ENCODE assay signal across 8 cellular contexts in the genomic region with DNA sequence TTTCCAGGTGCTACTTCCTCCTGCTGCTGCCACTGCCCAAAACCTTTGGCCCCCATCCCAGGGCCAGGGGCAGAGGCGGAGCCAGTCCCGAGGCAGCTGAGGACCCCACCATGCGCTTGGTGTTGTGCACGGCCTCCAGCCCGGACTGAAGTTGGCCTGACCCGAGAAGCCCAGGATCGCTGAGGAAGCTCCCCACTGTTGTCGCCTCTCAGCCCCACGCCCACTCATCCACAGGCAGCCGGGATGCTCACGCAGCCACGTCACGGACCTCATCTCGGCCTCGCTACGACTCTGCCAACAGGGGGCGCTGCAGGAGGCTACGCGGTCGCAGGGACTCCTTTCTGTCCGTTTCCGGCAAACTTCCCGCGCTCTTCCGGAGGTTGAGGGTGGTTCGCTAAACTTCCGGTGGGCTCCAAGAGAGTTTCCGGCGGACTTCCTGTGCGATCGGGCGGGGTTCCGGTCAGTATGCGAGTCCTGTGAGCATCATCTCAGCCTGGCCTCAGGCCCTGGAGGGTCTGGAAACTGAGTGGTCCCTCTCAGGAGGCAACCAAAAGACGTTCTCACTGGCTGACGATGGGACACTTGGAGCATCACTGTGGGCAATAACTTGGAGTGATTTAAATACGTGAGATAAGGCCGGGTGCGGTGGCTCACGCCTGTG. TPM values are rescaled to one million over a fixed set of nuclear protein-coding genes. Genes with fewer than 3 reads are reported as not detected.
DNase-seq lines count a peak whose midpoint lies in the region; ATAC-seq and TF ChIP-seq lines count a peak whose summit lies in the region.

No MANE protein-coding gene starts in this region.

- peak; percentile 33 to 46 for DNase-seq in HL-60 (ENCODE audit: low read depth in 1 of 2, low spot score in 1 of 2)
- peak; percentile 44 for DNase-seq in activated CD4-positive, alpha-beta T cell treated with anti-CD3 and anti-CD28 coated beads for 1 hour
- DNase-seq in cerebellar cortex (ENCODE audit: low spot score) = peak; percentile 60
- peak; percentile 67 for DNase-seq in lower lobe of right lung
- peak; percentile 23 to 52 for DNase-seq in stimulated activated CD8-positive, alpha-beta memory T cell treated with anti-CD3 and anti-CD28 coated beads, Interleukin-4, amount 100 ng/mL, for 1 hour (ENCODE audit: low read depth in 2 of 2, low spot score in 1 of 2)
- no peak for DNase-seq in HuH-7.5 (ENCODE audit: low spot score)

- no peak overlapping the region for H3K4me3 ChIP-seq in HL-60 (replicated peaks; ENCODE audit: insufficient read depth, low read length)
- peak overlapping the region; percentile 10 for H3K4me3 ChIP-seq in lower lobe of right lung

- ATAC-seq in lower lobe of right lung = peak; percentile 55 to 65
- no peak for ATAC-seq in GM21529 (IDR thresholded peaks at IDR 0.05; ENCODE audit: unreplicated experiment)
- no peak for ATAC-seq in HG03159 (IDR thresholded peaks at IDR 0.05; ENCODE audit: unreplicated experiment)

- peaks cover 15% of the 10 kb centered on the region for H3K4me1 ChIP-seq in lower lobe of right lung

- H3K27me3 ChIP-seq in HL-60 (ENCODE audit: insufficient read depth, poor library complexity, severe bottlenecking) (no peaks in the 10 kb centered on the region), lower lobe of right lung (ENCODE audit: low read depth) (peaks cover 3% of the 10 kb centered on the region)

- no peaks in the 10 kb centered on the region for H3K36me3 ChIP-seq in lower lobe of right lung

- no peaks in the 10 kb centered on the region for H3K9me3 ChIP-seq in lower lobe of right lung

- intact Hi-C loops in lower lobe of right lung (cut with DNase I) = no loop called here

- no peak overlapping the region for H3K27ac ChIP-seq in HL-60 (replicated peaks)
- peak overlapping the region; percentile 53 for H3K27ac ChIP-seq in lower lobe of right lung

- TF ChIP-seq CTCF in HL-60 (IDR thresholded peaks at IDR 0.05; ENCODE audit: insufficient read depth, low read length) = no peak
- TF ChIP-seq CTCF in lower lobe of right lung (IDR thresholded peaks at IDR 0.05) = peak; percentile 63

RNA-seq across cellular contexts. Expression of a gene that starts 12.4 kb away (rescaled TPM):
- 4.5 TPM for total RNA-seq in lower lobe of right lung

RNA-seq across cellular contexts. Expression of a gene that starts 15.5 kb away (rescaled TPM):
- 15.3 TPM for total RNA-seq in lower lobe of right lung

RNA-seq across cellular contexts. Expression of a gene that starts 25.4 kb away (rescaled TPM):
- total RNA-seq in lower lobe of right lung = 26.5 TPM

RNA-seq across cellular contexts. Expression of a gene that starts 40.5 kb away (rescaled TPM):
- total RNA-seq in lower lobe of right lung = 27.8 TPM

RNA-seq across cellular contexts. Expression of a gene that starts 44.2 kb away (rescaled TPM):
- not detected for total RNA-seq in lower lobe of right lung

Comparison
In these comparisons a context has a peak if more than half of its experiments do, and no peak if none do; other contexts are left out.
1. ATAC-seq: peak in lower lobe of right lung (2 of 2); none in GM21529 (single experiment) and HG03159 (single experiment).